Comparison of ENCODE assay signal across 8 cellular contexts in genomic region chr7:158957507-158957900, GRCh38.
DNase-seq lines count a peak whose midpoint lies in the region; ATAC-seq and TF ChIP-seq lines count a peak whose summit lies in the region.

No MANE protein-coding gene starts in this region.

- peak overlapping the region; percentile 43 to 70 (median 56) for H3K4me2 ChIP-seq in BLaER1 treated with 17β-estradiol and CSF1 and Interleukin-3, amounts not matched to agents 10 nM and 100 nM

- H3K27ac ChIP-seq in BLaER1 treated with 17β-estradiol and CSF1 and Interleukin-3, amounts not matched to agents 10 nM and 100 nM = no peak overlapping the region
- H3K27ac ChIP-seq in esophagus (ENCODE audit: low read depth in 2 of 2, low read length in 1 of 2) = peak overlapping the region in 1 of 2 donors; percentile 47
- no peak overlapping the region for H3K27ac ChIP-seq in brain microvascular endothelial cell

- no peaks in the 10 kb centered on the region for H4K20me1 ChIP-seq in BLaER1 treated with 17β-estradiol and CSF1 and Interleukin-3, amounts not matched to agents 10 nM and 100 nM

- 30 to 35% methylated on average over 26 of the region's 26 CpGs for WGBS in esophagus, 2 donors

- no peaks in the 10 kb centered on the region for H3K36me3 ChIP-seq in BLaER1 treated with 17β-estradiol and CSF1 and Interleukin-3, amounts not matched to agents 10 nM and 100 nM
- H3K36me3 ChIP-seq in esophagus (ENCODE audit: control insufficient read depth in 2 of 2, insufficient read depth in 2 of 2, low read length in 1 of 2) = no peaks in the 10 kb centered on the region
- H3K36me3 ChIP-seq in brain microvascular endothelial cell (replicated peaks) = no peaks in the 10 kb centered on the region

- no peak overlapping the region for H3K9ac ChIP-seq in BLaER1 treated with 17β-estradiol and CSF1 and Interleukin-3, amounts not matched to agents 10 nM and 100 nM

- peaks cover 11 to 25% (median 20%) of the 10 kb centered on the region in 11 experiments; a peak in 21 of 22 replicates for H3K27me3 ChIP-seq in BLaER1 treated with 17β-estradiol and CSF1 and Interleukin-3, amounts not matched to agents 10 nM and 100 nM
- H3K27me3 ChIP-seq in esophagus (ENCODE audit: control insufficient read depth in 1 of 2, insufficient read depth in 2 of 2, low read length in 2 of 2) (no peaks in the 10 kb centered on the region), brain microvascular endothelial cell (replicated peaks) (peaks cover 12% of the 10 kb centered on the region)

- peak; percentile 17 for ATAC-seq in GM21529 (IDR thresholded peaks at IDR 0.05; ENCODE audit: unreplicated experiment)
- no peak for ATAC-seq in HG03565 (IDR thresholded peaks at IDR 0.05; ENCODE audit: unreplicated experiment)

- H3K9me3 ChIP-seq in BLaER1 treated with 17β-estradiol and CSF1 and Interleukin-3, amounts not matched to agents 10 nM and 100 nM (replicated peaks in 1 of 11) = peaks cover 0 to 15% (median 7%) of the 10 kb centered on the region in 11 experiments; a peak in 12 of 22 replicates
- peaks cover 0 to 5% of the 10 kb centered on the region in 2 donors for H3K9me3 ChIP-seq in esophagus (ENCODE audit: control insufficient read depth in 2 of 2, insufficient read depth in 1 of 2, low read depth in 1 of 2, low read length in 1 of 2)

- DNase-seq in NCI-H526 (lab: John Stamatoyannopoulos, UW) = peak; percentile 77 to 86
- DNase-seq in GM13976 (ENCODE audit: low spot score) = no peak
- no peak for DNase-seq in brain microvascular endothelial cell
- DNase-seq in COLO829 (ENCODE audit: low spot score) = no peak

- TF ChIP-seq CTCF in GM13976 (IDR thresholded peaks at IDR 0.05; ENCODE audit: borderline replicate concordance, control extremely low read depth, extremely low read depth, insufficient read depth, missing control alignments) (no peak), brain microvascular endothelial cell (IDR thresholded peaks at IDR 0.05; ENCODE audit: low read depth, low read length, missing control alignments) (no peak)

- in situ Hi-C loops in GM13976 (cut with MboI; ENCODE audit: low sequenced_read_pairs, unreplicated experiment) (no loop called here), brain microvascular endothelial cell (cut with HindIII; ENCODE audit: low pct_ligation_motif_present, low sequenced_read_pairs) (no loop called here)

- peaks cover 6 to 14% (median 9%) of the 10 kb centered on the region in 10 experiments; a peak in 16 of 20 replicates for H3K4me1 ChIP-seq in BLaER1 treated with 17β-estradiol and CSF1 and Interleukin-3, amounts not matched to agents 10 nM and 100 nM
- H3K4me1 ChIP-seq in esophagus (ENCODE audit: control insufficient read depth in 2 of 2, insufficient read depth in 2 of 2, low read length in 1 of 2) = peaks cover 6 to 7% of the 10 kb centered on the region in 2 donors

- H3K4me3 ChIP-seq in BLaER1 treated with 17β-estradiol and CSF1 and Interleukin-3, amounts not matched to agents 10 nM and 100 nM = no peak overlapping the region
- H3K4me3 ChIP-seq in esophagus (ENCODE audit: low read depth in 1 of 2, low read length in 2 of 2) (peak overlapping the region; percentile 29 to 38), brain microvascular endothelial cell (ENCODE audit: low read depth, low read length) (no peak overlapping the region)

Comparison
In these comparisons a context has a peak if more than half of its experiments do, and no peak if none do; other contexts are left out.
1. H3K4me3 ChIP-seq: peak in esophagus (2 of 2); none in BLaER1 treated with 17β-estradiol and CSF1 and Interleukin-3, amounts not matched to agents 10 nM and 100 nM (0 of 10) and brain microvascular endothelial cell (single experiment).
2. DNase-seq: peak in NCI-H526 (2 of 2); none in GM13976 (single experiment), brain microvascular endothelial cell (single experiment) and COLO829 (single experiment).